In the genomic region with DNA sequence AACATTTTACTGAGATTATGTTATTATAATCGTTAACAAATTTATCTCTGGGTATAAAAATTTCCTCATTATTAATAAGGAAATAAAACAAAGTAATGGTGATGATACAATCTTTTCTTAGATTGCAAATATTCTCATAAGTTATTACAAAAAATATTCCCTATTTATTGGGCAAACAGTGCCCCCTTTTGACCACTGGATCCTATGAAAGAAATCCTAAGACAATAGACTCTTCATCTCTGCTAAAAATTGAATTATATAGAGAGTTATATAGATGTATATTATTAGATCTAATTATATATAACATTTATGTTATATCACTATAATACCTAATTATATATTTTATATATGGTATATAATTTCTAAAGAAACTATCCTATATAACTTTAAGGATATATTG, we compare ENCODE assay signal across 10 cellular contexts.
A peak's percentile ranks its signal among the peaks of the same experiment; 100 is the strongest.
DNase-seq lines count a peak whose midpoint lies in the region; ATAC-seq, FAIRE-seq and TF ChIP-seq lines count a peak whose summit lies in the region.
"Had no signal": no experiment of that assay in that cellular context is flagged by ENCODE, and none has a peak within 500 bp of the region (broad histone marks: within the 10 kb centered on the region; RNA-seq: fewer than 3 reads in every experiment).

No MANE protein-coding gene starts in this region.

- DNase-seq in A549 (ENCODE audit: low read depth in 1 of 2, low spot score in 1 of 2) (peak; percentile 15 to 52), GM03348 (ENCODE audit: low spot score) (peak; percentile 62), RWPE1 (ENCODE audit: low spot score) (peak; percentile 29), foreskin keratinocyte (peak in 1 of 2 donors; percentile 17), posterior vena cava (ENCODE audit: low spot score) (no peak), NCI-H748 (lab: John Stamatoyannopoulos, UW; ENCODE audit: unreplicated experiment) (no peak), NCI-H2029 (lab: John Stamatoyannopoulos, UW) (no peak), SIG-M5 (lab: John Stamatoyannopoulos, UW) (no peak)
- DNase-seq: activated gamma-delta T cell treated with Interleukin-2 at 50 U/mL for 16 hours had no signal

- H3K27me3 ChIP-seq in foreskin keratinocyte, result no peaks in the 10 kb centered on the region
- H3K27me3 ChIP-seq: SJCRH30 had no signal

- TF ChIP-seq RAD21 in A549 (conservative IDR thresholded peaks at IDR 0.05 in 1 of 2, IDR thresholded peaks at IDR 0.05 in 1 of 2), result peak; percentile 87 to 90

- intact Hi-C loops in posterior vena cava (cut with DNase I), result loop anchor here (5.0 to 10.0 kb wide), 3 partner anchors 240 to 650 kb away; a partner anchor contains a TSS

- POLR2A ChIA-PET in A549 (lab: Yijun Ruan, JAX), result no interaction called here
- POLR2A ChIA-PET in RWPE1 (lab: Yijun Ruan, JAX; ENCODE audit: low non-redundant PET), result no interaction called here

- no peak overlapping the region for H3K4me2 ChIP-seq in A549

- TF ChIP-seq EP300 in A549 (IDR thresholded peaks at IDR 0.05), result no peak

- H3K9me3 ChIP-seq in A549, result no peaks in the 10 kb centered on the region
- H3K9me3 ChIP-seq: SJCRH30 had no signal

- FAIRE-seq in A549 (lab: Jason Lieb, UNC), result no peak

- CTCF ChIA-PET in A549 (lab: Yijun Ruan, JAX) (interaction anchor here (0.6 to 8.8 kb wide), 9 partner anchors 11 to 653 kb away, joined by 3 to 81 read pairs (median 4); no protein-coding TSS in a partner anchor), RWPE1 (lab: Yijun Ruan, JAX) (interaction anchor here (1.0 kb wide), 1 partner anchor 199 kb away, joined by 3 read pairs; no protein-coding TSS in a partner anchor)

- H3K27ac ChIP-seq in A549 (peak overlapping the region in 1 of 2 experiments; percentile 54; a peak in 4 of 6 replicates), RWPE1 (no peak overlapping the region), foreskin keratinocyte (no peak overlapping the region)
- H3K27ac ChIP-seq: SJCRH30 had no signal

- 0% methylated on average over 1 of the region's 1 CpG for WGBS in A549 (ENCODE audit: missing lambda C conversion rate)

- TF ChIP-seq CTCF in A549 (IDR thresholded peaks at IDR 0.05) (peak; percentile 62; the same call in 2 of the 3 replicates), RWPE1 (conservative IDR thresholded peaks at IDR 0.05; ENCODE audit: low read depth) (peak; percentile 50), foreskin keratinocyte (conservative IDR thresholded peaks at IDR 0.05) (peak; percentile 71)

- no peak for TF ChIP-seq POLR2A in A549 (IDR thresholded peaks at IDR 0.05; ENCODE audit: low read length)

- no peak overlapping the region for H3K4me3 ChIP-seq in A549
- H3K4me3 ChIP-seq: SJCRH30 had no signal

- 0 out of 6 replicates have a peak, but pooled peaks of 1 of the 2 experiments have one; percentile 36 for ATAC-seq in A549
- no peak for ATAC-seq in foreskin keratinocyte

- peaks cover 15% of the 10 kb centered on the region; the same call in 2 of the 3 replicates for H3K4me1 ChIP-seq in A549
- no peaks in the 10 kb centered on the region for H3K4me1 ChIP-seq in foreskin keratinocyte

TF ChIP-seq in A549, 52 proteins besides CTCF, POLR2A, EP300 and RAD21:
- TF ChIP-seq CHD4 (IDR thresholded peaks at IDR 0.05; ENCODE audit: borderline replicate concordance), result no peak
- peak; percentile 77 for TF ChIP-seq SMC3 (IDR thresholded peaks at IDR 0.05)
TF ChIP-seq in A549: peak in this region for 1.

Comparison
In these comparisons a context has a peak if more than half of its experiments do, and no peak if none do; other contexts are left out.
1. DNase-seq: peak in A549 (2 of 2), GM03348 (single experiment) and RWPE1 (single experiment); none in posterior vena cava (single experiment), NCI-H748 (single experiment), NCI-H2029 (single experiment) and SIG-M5 (single experiment).
2. Peak in every context shown above with its lines, with median percentiles within 50 percentile points of each other: CTCF ChIP-seq.